13 cellular contexts compared by ENCODE assay signal in genomic region chr6:111739257-111739696, GRCh38.
A peak's percentile ranks its signal among the peaks of the same experiment; 100 is the strongest.
DNase-seq lines count a peak whose midpoint lies in the region; ATAC-seq and TF ChIP-seq lines count a peak whose summit lies in the region.
"Had no signal": no experiment of that assay in that cellular context is flagged by ENCODE, and none has a peak within 500 bp of the region (broad histone marks: within the 10 kb centered on the region; RNA-seq: fewer than 3 reads in every experiment).

No MANE protein-coding gene starts in this region.

- DNase-seq in activated CD4-positive, alpha-beta T cell treated with anti-CD3 and anti-CD28 coated beads, Interleukin-2, amount 10 ng/mL, durations not matched to agents 7 days and 5 days: no peak
- no peak for DNase-seq in activated CD4-positive, alpha-beta T cell treated with anti-CD3 and anti-CD28 coated beads for 48 hours
- DNase-seq in WTC11 (ENCODE audit: low spot score) (no peak), neural progenitor cell (ENCODE audit: low spot score) (no peak), SKM-1 (lab: John Stamatoyannopoulos, UW; ENCODE audit: unreplicated experiment) (no peak)
- DNase-seq in activated CD4-positive, CD25-positive, alpha-beta regulatory T cell (lab: John Stamatoyannopoulos, UW): no peak
- DNase-seq: activated CD4-positive, CD25-positive, alpha-beta regulatory T cell treated with anti-CD3 and anti-CD28 coated beads, Interleukin-2, amount 50 U/mL, for 72 hours; NCI-H1105 treated with DMSO at 0.1 percent for 48 hours; NCI-H69; SJCRH30 had no signal

- peak overlapping the region; percentile 57 for H3K27ac Mint-ChIP-seq in activated CD4-positive, alpha-beta T cell treated with anti-CD3 and anti-CD28 coated beads, Interleukin-2, amount 10 ng/mL, durations not matched to agents 7 days and 5 days
- H3K27ac Mint-ChIP-seq in WTC11: 0 out of 2 replicates have a peak overlapping the region, but pooled peaks have one; percentile 28
- H3K27ac Mint-ChIP-seq in neural progenitor cell: peak overlapping the region; percentile 44

- CTCF ChIA-PET in activated CD4-positive, alpha-beta T cell treated with anti-CD3 and anti-CD28 coated beads, Interleukin-2, amount 10 ng/mL, durations not matched to agents 7 days and 5 days (lab: Charles Lee): interaction anchor here (1.3 to 2.6 kb wide), 2 partner anchors 13 to 17 kb away, joined by 3 to 6 read pairs; no protein-coding TSS in a partner anchor
- CTCF ChIA-PET in WTC11 (lab: Charles Lee): no interaction called here

- no peaks in the 10 kb centered on the region for H3F3A ChIP-seq in neural progenitor cell (ENCODE audit: low read depth)

- POLR2A ChIA-PET in activated CD4-positive, alpha-beta T cell treated with anti-CD3 and anti-CD28 coated beads, Interleukin-2, amount 10 ng/mL, durations not matched to agents 7 days and 5 days (lab: Charles Lee): no interaction called here
- POLR2A ChIA-PET in WTC11 (lab: Charles Lee): no interaction called here

- H3K4me3 Mint-ChIP-seq in activated CD4-positive, alpha-beta T cell treated with anti-CD3 and anti-CD28 coated beads, Interleukin-2, amount 10 ng/mL, durations not matched to agents 7 days and 5 days: no peak overlapping the region
- H3K4me3 Mint-ChIP-seq in WTC11: no peak overlapping the region
- no peak overlapping the region for H3K4me3 Mint-ChIP-seq in neural progenitor cell

- no peaks in the 10 kb centered on the region for H3K9me3 ChIP-seq in neural progenitor cell (ENCODE audit: low read depth)
- H3K9me3 ChIP-seq: SJCRH30, tibial nerve had no signal

- H3K27me3 Mint-ChIP-seq in activated CD4-positive, alpha-beta T cell treated with anti-CD3 and anti-CD28 coated beads, Interleukin-2, amount 10 ng/mL, durations not matched to agents 7 days and 5 days: no peaks in the 10 kb centered on the region
- H3K27me3 Mint-ChIP-seq in WTC11 (ENCODE audit: low read depth) (no peaks in the 10 kb centered on the region), neural progenitor cell (ENCODE audit: insufficient read depth, low read depth) (peaks cover 12% of the 10 kb centered on the region)

- no peak overlapping the region for H3K9ac ChIP-seq in neural progenitor cell

- H2AFZ ChIP-seq in neural progenitor cell (replicated peaks): no peak overlapping the region

- H3K27me3 ChIP-seq in neural progenitor cell: no peaks in the 10 kb centered on the region
- H3K27me3 ChIP-seq: SJCRH30, tibial nerve had no signal

- no peak overlapping the region for H3K4me2 ChIP-seq in neural progenitor cell

- ATAC-seq in GM21529 (IDR thresholded peaks at IDR 0.05; ENCODE audit: unreplicated experiment) (peak; percentile 60), WTC11 (no peak), HG02973 (IDR thresholded peaks at IDR 0.05; ENCODE audit: unreplicated experiment) (no peak)

- H3K4me3 ChIP-seq in neural progenitor cell: no peak overlapping the region
- H3K4me3 ChIP-seq: SJCRH30, tibial nerve had no signal

- H3K9me3 Mint-ChIP-seq in activated CD4-positive, alpha-beta T cell treated with anti-CD3 and anti-CD28 coated beads, Interleukin-2, amount 10 ng/mL, durations not matched to agents 7 days and 5 days: peaks cover 5% of the 10 kb centered on the region
- H3K9me3 Mint-ChIP-seq in WTC11 (0 out of 2 replicates have a peak, but pooled peaks cover 1% of the 10 kb centered on the region), neural progenitor cell (peaks cover 5% of the 10 kb centered on the region)

- peaks cover 84% of the 10 kb centered on the region for H3K36me3 Mint-ChIP-seq in activated CD4-positive, alpha-beta T cell treated with anti-CD3 and anti-CD28 coated beads, Interleukin-2, amount 10 ng/mL, durations not matched to agents 7 days and 5 days (ENCODE audit: low read depth)
- H3K36me3 Mint-ChIP-seq in WTC11: peaks cover 5% of the 10 kb centered on the region
- peaks cover 31% of the 10 kb centered on the region for H3K36me3 Mint-ChIP-seq in neural progenitor cell

- H3K27ac ChIP-seq in neural progenitor cell: no peak overlapping the region
- H3K27ac ChIP-seq: SJCRH30, tibial nerve had no signal

- peaks cover 10% of the 10 kb centered on the region for H3K79me2 ChIP-seq in neural progenitor cell (ENCODE audit: low read depth)

- H4K20me1 ChIP-seq in neural progenitor cell (ENCODE audit: low read depth): no peaks in the 10 kb centered on the region

- peaks cover 89% of the 10 kb centered on the region for H3K4me1 Mint-ChIP-seq in activated CD4-positive, alpha-beta T cell treated with anti-CD3 and anti-CD28 coated beads, Interleukin-2, amount 10 ng/mL, durations not matched to agents 7 days and 5 days
- H3K4me1 Mint-ChIP-seq in WTC11 (peaks cover 26% of the 10 kb centered on the region), neural progenitor cell (peaks cover 62% of the 10 kb centered on the region)

- H3K4me1 ChIP-seq in neural progenitor cell: peaks cover 14% of the 10 kb centered on the region
- H3K4me1 ChIP-seq: SJCRH30 had no signal

- H3K36me3 ChIP-seq in neural progenitor cell: no peaks in the 10 kb centered on the region
- H3K36me3 ChIP-seq: tibial nerve had no signal

- no peak for TF ChIP-seq CTCF in WTC11 (IDR thresholded peaks at IDR 0.05)
- TF ChIP-seq CTCF in neural progenitor cell (IDR thresholded peaks at IDR 0.05): no peak

TF ChIP-seq in WTC11, 78 proteins besides CTCF, POLR2A, EP300 and RAD21 (continues in another document):
- TF ChIP-seq ATF2 (CRISPR knock-in tag; IDR thresholded peaks at IDR 0.05; ENCODE audit: borderline replicate concordance, low read depth): no peak
- TF ChIP-seq PRDM15 (CRISPR knock-in tag; IDR thresholded peaks at IDR 0.05): no peak
- TF ChIP-seq ZNF425 (CRISPR knock-in tag; conservative IDR thresholded peaks at IDR 0.05): no peak
- TF ChIP-seq TEAD1 (CRISPR knock-in tag; IDR thresholded peaks at IDR 0.05): no peak
- no peak for TF ChIP-seq ZNF232 (CRISPR knock-in tag; IDR thresholded peaks at IDR 0.05)
